In the genomic region with DNA sequence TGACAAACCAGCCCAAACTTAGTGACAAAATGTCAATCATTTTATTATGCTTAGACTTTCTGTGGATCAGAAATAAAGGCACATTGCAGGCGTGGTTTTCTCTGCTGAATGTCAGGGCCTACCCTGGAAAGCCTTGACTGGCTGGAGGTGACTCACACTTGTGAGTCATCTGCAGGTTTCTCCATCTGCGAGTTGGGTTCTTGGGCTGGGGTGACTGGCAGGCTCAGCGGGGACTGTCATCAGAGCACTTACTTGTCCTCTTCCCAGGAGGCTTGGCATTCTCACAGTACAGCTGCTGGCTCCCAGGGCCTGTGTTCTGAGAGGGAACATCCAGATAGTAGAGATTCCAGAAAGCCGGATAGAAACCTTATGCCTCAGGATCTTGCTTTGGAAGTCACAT, we compare ENCODE assay signal across 9 cellular contexts.
A peak's percentile ranks its signal among the peaks of the same experiment; 100 is the strongest.
DNase-seq lines count a peak whose midpoint lies in the region; ATAC-seq and TF ChIP-seq lines count a peak whose summit lies in the region.
"Had no signal": no experiment of that assay in that cellular context is flagged by ENCODE, and none has a peak within 500 bp of the region (broad histone marks: within the 10 kb centered on the region; RNA-seq: fewer than 3 reads in every experiment).

No MANE protein-coding gene starts in this region.

- no peak overlapping the region for H3K4me3 ChIP-seq in BE2C (ENCODE audit: low read depth, low read length)
- H3K4me3 ChIP-seq in adipocyte (ENCODE audit: low read length), result no peak overlapping the region
- H3K4me3 ChIP-seq in mucosa of descending colon, result no peak overlapping the region

- TF ChIP-seq CTCF in BE2C (IDR thresholded peaks at IDR 0.05; ENCODE audit: low read depth, low read length) (no peak), mucosa of descending colon (IDR thresholded peaks at IDR 0.05) (no peak), CD14-positive monocyte (IDR thresholded peaks at IDR 0.05) (no peak)

- H3K36me3 ChIP-seq in BE2C, result no peaks in the 10 kb centered on the region
- no peaks in the 10 kb centered on the region for H3K36me3 ChIP-seq in adipocyte (ENCODE audit: control insufficient read depth, insufficient read depth, low read length, severe bottlenecking)
- no peaks in the 10 kb centered on the region for H3K36me3 ChIP-seq in mucosa of descending colon (ENCODE audit: low read depth)

- H3K4me1 ChIP-seq in BE2C (peaks cover 4% of the 10 kb centered on the region; the same call in 1 of the 2 replicates), adipocyte (ENCODE audit: control insufficient read depth, insufficient read depth, low read length) (peaks cover 10% of the 10 kb centered on the region), mucosa of descending colon (ENCODE audit: low read depth) (no peaks in the 10 kb centered on the region)

- H3K9ac ChIP-seq in adipocyte (ENCODE audit: low read length), result no peak overlapping the region

- H3K27me3 Mint-ChIP-seq in CD14-positive monocyte (ENCODE audit: low read depth in 3 of 3), result no peaks in the 10 kb centered on the region

- intact Hi-C loops in mucosa of descending colon (cut with DNase I, micrococcal nuclease), result no loop called here
- intact Hi-C loops in CD14-positive monocyte (cut with micrococcal nuclease), result no loop called here

- peak; percentile 76 for DNase-seq in BE2C
- peak; percentile 34 to 55 for DNase-seq in Kasumi-1 (lab: John Stamatoyannopoulos, UW)
- DNase-seq in adipocyte (ENCODE audit: low read depth), result peak; percentile 81
- peak in 1 of 3 donors; percentile 25 for DNase-seq in mucosa of descending colon
- no peak for DNase-seq in DMS 273 treated with DMSO at 0.1 percent for 48 hours (lab: John Stamatoyannopoulos, UW)
- no peak for DNase-seq in CD14-positive monocyte (ENCODE audit: low spot score)
- no peak for DNase-seq in CD1c-positive myeloid dendritic cell (ENCODE audit: extremely low spot score)
- DNase-seq: right cardiac atrium had no signal

- peaks cover 0 to 8% (median 2%) of the 10 kb centered on the region in 7 donors for H3K9me3 Mint-ChIP-seq in CD14-positive monocyte

- H3K4me3 Mint-ChIP-seq in CD14-positive monocyte, result no peak overlapping the region

- H3K9me3 ChIP-seq in BE2C (no peaks in the 10 kb centered on the region), adipocyte (ENCODE audit: control insufficient read depth, low read length) (no peaks in the 10 kb centered on the region), mucosa of descending colon (no peaks in the 10 kb centered on the region)

- ATAC-seq in mucosa of descending colon (peak; percentile 52), HG03521 (IDR thresholded peaks at IDR 0.05; ENCODE audit: unreplicated experiment) (no peak)

- no peaks in the 10 kb centered on the region for H3K4me1 Mint-ChIP-seq in CD14-positive monocyte

- H3K27me3 ChIP-seq in BE2C, result no peaks in the 10 kb centered on the region
- no peaks in the 10 kb centered on the region for H3K27me3 ChIP-seq in adipocyte (replicated peaks; ENCODE audit: control insufficient read depth, insufficient read depth, low read length)

- H3K36me3 Mint-ChIP-seq in CD14-positive monocyte, result no peaks in the 10 kb centered on the region

- no peak overlapping the region for H3K27ac Mint-ChIP-seq in CD14-positive monocyte

Comparison
In these comparisons a context has a peak if more than half of its experiments do, and no peak if none do; other contexts are left out.
1. DNase-seq: peak in BE2C (single experiment), Kasumi-1 (2 of 2) and adipocyte (single experiment); none in DMS 273 treated with DMSO at 0.1 percent for 48 hours (single experiment), CD14-positive monocyte (single experiment) and CD1c-positive myeloid dendritic cell (single experiment).